ENCODE assay signal across 8 cellular contexts in genomic region chr9:86034863-86035734, GRCh38.
DNase-seq lines count a peak whose midpoint lies in the region; ATAC-seq, FAIRE-seq and TF ChIP-seq lines count a peak whose summit lies in the region.

No MANE protein-coding gene starts in this region.

- FAIRE-seq in HTR-8/SVneo (lab: Jason Lieb, UNC): no peak

- intact Hi-C loops in Panc1 (cut with micrococcal nuclease; ENCODE audit: unreplicated experiment): loop anchor here (10.0 kb wide), 1 partner anchor 200 kb away; no protein-coding TSS in a partner anchor
- intact Hi-C loops in activated T-helper 1 cell treated with anti-CD3 and anti-CD28 coated beads, Interleukin-12 subunit alpha, Interleukin-12 subunit beta, Interleukin-2, Interleukin-4 antibody, amounts not matched to agents 30 ng/mL and 10 ng/mL and 1 ng/mL, durations not matched to agents 14 hours and 24 hours and 36 hours (cut with micrococcal nuclease): no loop called here

- ATAC-seq in Panc1 (peak; percentile 87), foreskin keratinocyte (peak; percentile 35)
- no peak for ATAC-seq in activated T-helper 17 cell treated with anti-CD3 and anti-CD28 coated beads, Interleukin-2, amount 50 U/mL, for 72 hours (replicated peaks)

- TF ChIP-seq CTCF in Panc1 (IDR thresholded peaks at IDR 0.05) (peak; percentile 84), foreskin keratinocyte (conservative IDR thresholded peaks at IDR 0.05) (peak; percentile 60)

- H3K9me3 ChIP-seq in Panc1 (ENCODE audit: control insufficient read depth, insufficient read depth, low read depth, low read length): no peaks in the 10 kb centered on the region

- H3K27me3 ChIP-seq in Panc1 (ENCODE audit: control insufficient read depth, insufficient read depth, low read length) (no peaks in the 10 kb centered on the region), foreskin keratinocyte (no peaks in the 10 kb centered on the region)

- no peak overlapping the region for H3K4me3 ChIP-seq in Panc1 (ENCODE audit: low read depth in 2 of 2, low read length in 2 of 2)

- peak; percentile 63 for DNase-seq in ELF-1 (ENCODE audit: low read depth, low spot score)
- peak; percentile 18 for DNase-seq in HTR-8/SVneo (ENCODE audit: insufficient read length, low spot score)
- DNase-seq in Panc1 (ENCODE audit: low read depth, low spot score): no peak
- DNase-seq in foreskin keratinocyte: peak in 1 of 2 donors; percentile 25
- no peak for DNase-seq in activated CD8-positive, alpha-beta memory T cell treated with anti-CD3 and anti-CD28 coated beads for 24 hours
- no peak for DNase-seq in activated T-helper 1 cell treated with anti-CD3 and anti-CD28 coated beads, Interleukin-12 subunit alpha, Interleukin-12 subunit beta, Interleukin-2, Interleukin-4 antibody, amounts not matched to agents 30 ng/mL and 10 ng/mL and 1 ng/mL, durations not matched to agents 14 hours and 24 hours and 36 hours (ENCODE audit: low spot score)
- no peak for DNase-seq in ureter (ENCODE audit: low spot score)

- H3K27me3 Mint-ChIP-seq in activated T-helper 17 cell treated with anti-CD3 and anti-CD28 coated beads, Interleukin-2, amount 50 U/mL, for 72 hours: no peaks in the 10 kb centered on the region
- no peaks in the 10 kb centered on the region for H3K27me3 Mint-ChIP-seq in activated T-helper 1 cell treated with anti-CD3 and anti-CD28 coated beads, Interleukin-12 subunit alpha, Interleukin-12 subunit beta, Interleukin-2, Interleukin-4 antibody, amounts not matched to agents 30 ng/mL and 10 ng/mL and 1 ng/mL, durations not matched to agents 14 hours and 24 hours and 36 hours (ENCODE audit: insufficient read depth)

- H3K9me3 Mint-ChIP-seq in activated T-helper 17 cell treated with anti-CD3 and anti-CD28 coated beads, Interleukin-2, amount 50 U/mL, for 72 hours: no peaks in the 10 kb centered on the region
- H3K9me3 Mint-ChIP-seq in activated T-helper 1 cell treated with anti-CD3 and anti-CD28 coated beads, Interleukin-12 subunit alpha, Interleukin-12 subunit beta, Interleukin-2, Interleukin-4 antibody, amounts not matched to agents 30 ng/mL and 10 ng/mL and 1 ng/mL, durations not matched to agents 14 hours and 24 hours and 36 hours: no peaks in the 10 kb centered on the region

- no peaks in the 10 kb centered on the region for H3K4me1 Mint-ChIP-seq in activated T-helper 17 cell treated with anti-CD3 and anti-CD28 coated beads, Interleukin-2, amount 50 U/mL, for 72 hours
- H3K4me1 Mint-ChIP-seq in activated T-helper 1 cell treated with anti-CD3 and anti-CD28 coated beads, Interleukin-12 subunit alpha, Interleukin-12 subunit beta, Interleukin-2, Interleukin-4 antibody, amounts not matched to agents 30 ng/mL and 10 ng/mL and 1 ng/mL, durations not matched to agents 14 hours and 24 hours and 36 hours (ENCODE audit: low read depth): no peaks in the 10 kb centered on the region

- H3K36me3 Mint-ChIP-seq in activated T-helper 17 cell treated with anti-CD3 and anti-CD28 coated beads, Interleukin-2, amount 50 U/mL, for 72 hours (ENCODE audit: low read depth): no peaks in the 10 kb centered on the region
- H3K36me3 Mint-ChIP-seq in activated T-helper 1 cell treated with anti-CD3 and anti-CD28 coated beads, Interleukin-12 subunit alpha, Interleukin-12 subunit beta, Interleukin-2, Interleukin-4 antibody, amounts not matched to agents 30 ng/mL and 10 ng/mL and 1 ng/mL, durations not matched to agents 14 hours and 24 hours and 36 hours (ENCODE audit: low read depth): peaks cover 3% of the 10 kb centered on the region

- peaks cover 2% of the 10 kb centered on the region; the same call in 1 of the 2 replicates for H3K36me3 ChIP-seq in Panc1 (ENCODE audit: control insufficient read depth, insufficient read depth, low read length)

- CTCF ChIA-PET in Panc1 (lab: Charles Lee): no interaction called here

- BruUV-seq in Panc1 (replicated peaks; lab: Mats Ljungman, UMichigan): no TSS peak

- POLR2A ChIA-PET in Panc1 (lab: Charles Lee): interaction anchor here (0.6 kb wide), 1 partner anchor 97 kb away, joined by 3 read pairs; no protein-coding TSS in a partner anchor

- in situ Hi-C loops in Panc1 (cut with HindIII; ENCODE audit: low pct_unique_long_range_greater_than_20kb, low sequenced_read_pairs): no loop called here

- H3K27ac Mint-ChIP-seq in activated T-helper 17 cell treated with anti-CD3 and anti-CD28 coated beads, Interleukin-2, amount 50 U/mL, for 72 hours: no peak overlapping the region
- no peak overlapping the region for H3K27ac Mint-ChIP-seq in activated T-helper 1 cell treated with anti-CD3 and anti-CD28 coated beads, Interleukin-12 subunit alpha, Interleukin-12 subunit beta, Interleukin-2, Interleukin-4 antibody, amounts not matched to agents 30 ng/mL and 10 ng/mL and 1 ng/mL, durations not matched to agents 14 hours and 24 hours and 36 hours

- no peak overlapping the region for H3K4me3 Mint-ChIP-seq in activated T-helper 17 cell treated with anti-CD3 and anti-CD28 coated beads, Interleukin-2, amount 50 U/mL, for 72 hours
- no peak overlapping the region for H3K4me3 Mint-ChIP-seq in activated T-helper 1 cell treated with anti-CD3 and anti-CD28 coated beads, Interleukin-12 subunit alpha, Interleukin-12 subunit beta, Interleukin-2, Interleukin-4 antibody, amounts not matched to agents 30 ng/mL and 10 ng/mL and 1 ng/mL, durations not matched to agents 14 hours and 24 hours and 36 hours

- H3K4me1 ChIP-seq in Panc1 (ENCODE audit: control insufficient read depth, insufficient read depth, low read length): no peaks in the 10 kb centered on the region
- peaks cover 7% of the 10 kb centered on the region for H3K4me1 ChIP-seq in foreskin keratinocyte

- H3K27ac ChIP-seq in Panc1 (ENCODE audit: low read length): no peak overlapping the region
- no peak overlapping the region for H3K27ac ChIP-seq in foreskin keratinocyte

Comparison
In these comparisons a context has a peak if more than half of its experiments do, and no peak if none do; other contexts are left out.
1. DNase-seq: peak in ELF-1 (single experiment) and HTR-8/SVneo (single experiment); none in Panc1 (single experiment), activated CD8-positive, alpha-beta memory T cell treated with anti-CD3 and anti-CD28 coated beads for 24 hours (single experiment), activated T-helper 1 cell treated with anti-CD3 and anti-CD28 coated beads, Interleukin-12 subunit alpha, Interleukin-12 subunit beta, Interleukin-2, Interleukin-4 antibody, amounts not matched to agents 30 ng/mL and 10 ng/mL and 1 ng/mL, durations not matched to agents 14 hours and 24 hours and 36 hours (single experiment) and ureter (single experiment).